Comparison of ENCODE assay signal across 19 cellular contexts in genomic region chr2:11824901-11825592, GRCh38.
"Had no signal": no experiment of that assay in that cellular context is flagged by ENCODE, and none has a peak within 500 bp of the region (broad histone marks: within the 10 kb centered on the region; RNA-seq: fewer than 3 reads in every experiment).

No MANE protein-coding gene starts in this region.

- H3K9me3 Mint-ChIP-seq: activated CD4-positive, alpha-beta T cell treated with anti-CD3 and anti-CD28 coated beads, Interleukin-2, amount 10 ng/mL, durations not matched to agents 7 days and 5 days; dendritic cell treated with granulocyte-macrophage colony-stimulating factor and Interleukin-4, amounts not matched to agents 40 ng/mL and 50 ng/mL, for 4 days; effector memory CD8-positive, alpha-beta T cell; naive B cell; T-helper 1 cell treated with Interleukin-12 subunit alpha and Interleukin-12 subunit beta and Interleukin-4 antibody, amounts not matched to agents 30 μg/mL and 1 μg/mL, for 36 hours; WTC11 had no signal

- ATAC-seq: body of pancreas; effector memory CD8-positive, alpha-beta T cell; psoas muscle; SK-N-SH treated with all-trans-retinoic acid at 6 μM for 48 hours; WTC11 had no signal

- H3K27ac Mint-ChIP-seq: activated CD4-positive, alpha-beta T cell treated with anti-CD3 and anti-CD28 coated beads, Interleukin-2, amount 10 ng/mL, durations not matched to agents 7 days and 5 days; dendritic cell treated with granulocyte-macrophage colony-stimulating factor and Interleukin-4, amounts not matched to agents 40 ng/mL and 50 ng/mL, for 4 days; effector memory CD8-positive, alpha-beta T cell; T-helper 1 cell treated with Interleukin-12 subunit alpha and Interleukin-12 subunit beta and Interleukin-4 antibody, amounts not matched to agents 30 μg/mL and 1 μg/mL, for 36 hours; WTC11 had no signal

- H3K9me3 ChIP-seq: adrenal gland, body of pancreas, neutrophil, psoas muscle, suprapubic skin had no signal

- H3K27me3 ChIP-seq: adrenal gland, body of pancreas, neutrophil, suprapubic skin had no signal

- H3K27me3 Mint-ChIP-seq: activated CD4-positive, alpha-beta T cell treated with anti-CD3 and anti-CD28 coated beads, Interleukin-2, amount 10 ng/mL, durations not matched to agents 7 days and 5 days; effector memory CD8-positive, alpha-beta T cell; naive B cell had no signal

- H3K27ac ChIP-seq: body of pancreas, neutrophil, psoas muscle, suprapubic skin had no signal

- H3K4me3 ChIP-seq: adrenal gland, body of pancreas, psoas muscle, suprapubic skin had no signal

- DNase-seq: activated CD4-positive, alpha-beta T cell treated with anti-CD3 and anti-CD28 coated beads, Interleukin-2, amount 10 ng/mL, durations not matched to agents 7 days and 5 days; activated naive CD4-positive, alpha-beta T cell treated with anti-CD3 and anti-CD28 coated beads, Interleukin-2, amount 50 U/mL, for 16 hours; activated T-cell treated with anti-CD3 and anti-CD28 coated beads, Interleukin-2, amount 50 U/mL, for 1 hour; body of pancreas; effector memory CD8-positive, alpha-beta T cell; foreskin fibroblast; kidney; midbrain; naive B cell; psoas muscle; stimulated activated CD4-positive, alpha-beta T cell treated with anti-CD3 and anti-CD28 coated beads, Interleukin-2, amount 100 ng/mL, for 48 hours; stimulated activated naive CD4-positive, alpha-beta T cell treated with Interleukin-2 at 50 U/mL for 16 hours had no signal

- H3K36me3 ChIP-seq: neutrophil had no signal

- H3K4me3 Mint-ChIP-seq: activated CD4-positive, alpha-beta T cell treated with anti-CD3 and anti-CD28 coated beads, Interleukin-2, amount 10 ng/mL, durations not matched to agents 7 days and 5 days; dendritic cell treated with granulocyte-macrophage colony-stimulating factor and Interleukin-4, amounts not matched to agents 40 ng/mL and 50 ng/mL, for 4 days; effector memory CD8-positive, alpha-beta T cell; naive B cell; T-helper 1 cell treated with Interleukin-12 subunit alpha and Interleukin-12 subunit beta and Interleukin-4 antibody, amounts not matched to agents 30 μg/mL and 1 μg/mL, for 36 hours; WTC11 had no signal
